ENCODE assay signal across 29 cellular contexts in genomic region chr17:60646701-60647100, GRCh38.
"Had no signal": no experiment of that assay in that cellular context is flagged by ENCODE, and none has a peak within 500 bp of the region (broad histone marks: within the 10 kb centered on the region; RNA-seq: fewer than 3 reads in every experiment).

No MANE protein-coding gene starts in this region.

- H3K36me3 ChIP-seq: ovary had no signal

- H3K27ac ChIP-seq: epithelial cell of prostate, esophagus squamous epithelium, left lung, lower lobe of right lung, ovary, psoas muscle, sigmoid colon, tibial artery had no signal

- H3K27me3 Mint-ChIP-seq: activated T-helper 17 cell treated with anti-CD3 and anti-CD28 coated beads, Interleukin-2, amount 50 U/mL, for 72 hours; stimulated activated naive CD8-positive, alpha-beta T cell treated with anti-CD3 and anti-CD28 coated beads, Interleukin-15, Interleukin-2, amounts not matched to agents 100 ng/mL and 50 ng/mL, for 24 hours had no signal

- H3K4me3 Mint-ChIP-seq: activated T-helper 17 cell treated with anti-CD3 and anti-CD28 coated beads, Interleukin-2, amount 50 U/mL, for 72 hours; natural killer cell; stimulated activated effector memory CD8-positive, alpha-beta T cell treated with anti-CD3 and anti-CD28 coated beads, Interleukin-12 subunit alpha, Interleukin-12 subunit beta, amount 100 ng/mL, for 72 hours; stimulated activated naive CD8-positive, alpha-beta T cell treated with anti-CD3 and anti-CD28 coated beads, Interleukin-15, Interleukin-2, amounts not matched to agents 100 ng/mL and 50 ng/mL, for 24 hours had no signal

- ATAC-seq: activated naive CD4-positive, alpha-beta T cell treated with anti-CD3 and anti-CD28 coated beads, Interleukin-2, amount 50 U/mL, for 72 hours; activated T-helper 17 cell treated with anti-CD3 and anti-CD28 coated beads, Interleukin-2, amount 50 U/mL, for 72 hours; natural killer cell; psoas muscle; stimulated activated effector memory CD8-positive, alpha-beta T cell treated with anti-CD3 and anti-CD28 coated beads, Interleukin-12 subunit alpha, Interleukin-12 subunit beta, amount 100 ng/mL, for 72 hours had no signal

- H3K9me3 ChIP-seq: esophagus squamous epithelium, left lung, lower lobe of right lung, ovary, psoas muscle, sigmoid colon, tibial artery had no signal

- DNase-seq: activated CD4-positive, alpha-beta T cell treated with anti-CD3 and anti-CD28 coated beads for 4 hours; activated CD4-positive, alpha-beta T cell treated with anti-CD3 and anti-CD28 coated beads, Interleukin-2, amount 50 U/mL, for 48 hours; activated CD4-positive, CD25-positive, alpha-beta regulatory T cell; activated CD8-positive, alpha-beta memory T cell treated with anti-CD3 and anti-CD28 coated beads for 24 hours; activated CD8-positive, alpha-beta memory T cell treated with anti-CD3 and anti-CD28 coated beads, Interleukin-2, amount 50 U/mL, for 4 hours; activated gamma-delta T cell treated with Interleukin-2 at 50 U/mL for 16 hours; activated T-cell treated with anti-CD3 and anti-CD28 coated beads, Interleukin-2, amount 50 U/mL, for 1 hour; dermis blood vessel endothelial cell; effector CD8-positive, alpha-beta T cell; esophagus squamous epithelium; glutamatergic neuron; left lung; lower lobe of right lung; mesenchymal stem cell; natural killer cell; ovary; psoas muscle; sigmoid colon; small intestine; stimulated activated CD4-positive, alpha-beta T cell treated with anti-CD3 and anti-CD28 coated beads, Interleukin-4, amount 100 ng/mL, for 24 hours; T-helper 1 cell; tibial artery had no signal

- H3K27me3 ChIP-seq: esophagus squamous epithelium, left lung, ovary, sigmoid colon, tibial artery had no signal

- H3K4me3 ChIP-seq: esophagus squamous epithelium, left lung, lower lobe of right lung, ovary, psoas muscle, sigmoid colon, tibial artery had no signal

- H3K9me3 Mint-ChIP-seq: activated naive CD4-positive, alpha-beta T cell treated with anti-CD3 and anti-CD28 coated beads, Interleukin-2, amount 50 U/mL, for 72 hours; activated T-helper 17 cell treated with anti-CD3 and anti-CD28 coated beads, Interleukin-2, amount 50 U/mL, for 72 hours; natural killer cell; stimulated activated effector memory CD8-positive, alpha-beta T cell treated with anti-CD3 and anti-CD28 coated beads, Interleukin-12 subunit alpha, Interleukin-12 subunit beta, amount 100 ng/mL, for 72 hours; stimulated activated naive CD8-positive, alpha-beta T cell treated with anti-CD3 and anti-CD28 coated beads, Interleukin-15, Interleukin-2, amounts not matched to agents 100 ng/mL and 50 ng/mL, for 24 hours had no signal

- H3K27ac Mint-ChIP-seq: activated naive CD4-positive, alpha-beta T cell treated with anti-CD3 and anti-CD28 coated beads, Interleukin-2, amount 50 U/mL, for 72 hours; activated T-helper 17 cell treated with anti-CD3 and anti-CD28 coated beads, Interleukin-2, amount 50 U/mL, for 72 hours; stimulated activated effector memory CD8-positive, alpha-beta T cell treated with anti-CD3 and anti-CD28 coated beads, Interleukin-12 subunit alpha, Interleukin-12 subunit beta, amount 100 ng/mL, for 72 hours; stimulated activated naive CD8-positive, alpha-beta T cell treated with anti-CD3 and anti-CD28 coated beads, Interleukin-15, Interleukin-2, amounts not matched to agents 100 ng/mL and 50 ng/mL, for 24 hours had no signal

- FAIRE-seq: bronchial epithelial cell, islet of Langerhans, small intestine had no signal
